In the genomic region with DNA sequence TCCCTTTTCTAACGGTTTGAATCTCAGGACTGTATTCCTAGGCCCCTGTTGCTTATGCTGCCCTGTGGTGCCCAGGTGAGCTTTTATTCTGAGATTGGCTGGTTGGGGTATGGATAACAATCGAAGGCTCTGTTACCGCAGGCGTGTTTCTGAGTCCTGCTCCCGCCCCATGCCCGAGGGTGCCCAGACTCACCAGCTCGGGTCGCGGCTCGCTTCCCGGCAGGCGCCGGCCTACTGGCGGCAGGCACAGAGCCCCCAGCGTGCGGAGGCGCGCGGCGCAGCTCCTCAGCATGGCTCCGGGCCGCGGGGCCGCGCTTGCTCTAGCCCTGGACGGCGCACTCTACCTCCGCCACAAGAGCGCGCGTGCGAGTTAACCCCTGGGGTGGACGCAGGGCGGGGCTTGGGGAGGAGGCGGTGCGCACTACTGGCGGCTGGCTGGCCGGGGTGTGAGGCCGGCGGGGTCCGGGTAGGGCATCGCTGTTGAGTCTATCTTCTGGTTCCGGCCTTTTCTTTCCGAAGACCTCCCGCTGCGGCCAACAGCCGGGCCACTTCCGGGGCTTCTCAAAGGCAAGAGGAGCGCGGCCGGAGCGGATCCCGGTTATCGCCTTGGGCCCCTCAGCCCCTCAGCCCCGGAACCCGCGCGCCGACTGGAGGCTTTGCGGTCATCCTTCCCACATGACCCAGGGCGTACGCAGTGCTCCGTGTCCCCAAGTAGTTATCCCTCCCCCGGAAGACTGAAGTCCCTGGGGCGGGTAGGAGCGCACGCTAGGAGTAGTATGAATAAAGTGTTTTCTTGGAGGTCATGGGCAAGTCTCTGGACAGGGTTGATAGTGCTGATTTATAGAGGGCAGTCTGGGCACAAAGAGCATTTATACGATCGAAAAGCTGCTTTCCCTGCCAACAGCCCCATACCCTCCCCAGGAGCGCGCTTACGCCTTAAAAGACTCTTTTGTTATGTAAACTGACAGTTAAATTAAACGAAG, we compare ENCODE assay signal across 1 cellular context.
TF ChIP-seq lines count a peak whose summit lies in the region.

A gene (minus strand): TSS at position 345 of the 983 bp plus-strand sequence. CDS start 53 bp downstream, at position 292.

TF ChIP-seq in WTC11, 78 proteins besides CTCF, POLR2A, EP300 and RAD21 (continued from another document):
- TF ChIP-seq, protein P1, sequence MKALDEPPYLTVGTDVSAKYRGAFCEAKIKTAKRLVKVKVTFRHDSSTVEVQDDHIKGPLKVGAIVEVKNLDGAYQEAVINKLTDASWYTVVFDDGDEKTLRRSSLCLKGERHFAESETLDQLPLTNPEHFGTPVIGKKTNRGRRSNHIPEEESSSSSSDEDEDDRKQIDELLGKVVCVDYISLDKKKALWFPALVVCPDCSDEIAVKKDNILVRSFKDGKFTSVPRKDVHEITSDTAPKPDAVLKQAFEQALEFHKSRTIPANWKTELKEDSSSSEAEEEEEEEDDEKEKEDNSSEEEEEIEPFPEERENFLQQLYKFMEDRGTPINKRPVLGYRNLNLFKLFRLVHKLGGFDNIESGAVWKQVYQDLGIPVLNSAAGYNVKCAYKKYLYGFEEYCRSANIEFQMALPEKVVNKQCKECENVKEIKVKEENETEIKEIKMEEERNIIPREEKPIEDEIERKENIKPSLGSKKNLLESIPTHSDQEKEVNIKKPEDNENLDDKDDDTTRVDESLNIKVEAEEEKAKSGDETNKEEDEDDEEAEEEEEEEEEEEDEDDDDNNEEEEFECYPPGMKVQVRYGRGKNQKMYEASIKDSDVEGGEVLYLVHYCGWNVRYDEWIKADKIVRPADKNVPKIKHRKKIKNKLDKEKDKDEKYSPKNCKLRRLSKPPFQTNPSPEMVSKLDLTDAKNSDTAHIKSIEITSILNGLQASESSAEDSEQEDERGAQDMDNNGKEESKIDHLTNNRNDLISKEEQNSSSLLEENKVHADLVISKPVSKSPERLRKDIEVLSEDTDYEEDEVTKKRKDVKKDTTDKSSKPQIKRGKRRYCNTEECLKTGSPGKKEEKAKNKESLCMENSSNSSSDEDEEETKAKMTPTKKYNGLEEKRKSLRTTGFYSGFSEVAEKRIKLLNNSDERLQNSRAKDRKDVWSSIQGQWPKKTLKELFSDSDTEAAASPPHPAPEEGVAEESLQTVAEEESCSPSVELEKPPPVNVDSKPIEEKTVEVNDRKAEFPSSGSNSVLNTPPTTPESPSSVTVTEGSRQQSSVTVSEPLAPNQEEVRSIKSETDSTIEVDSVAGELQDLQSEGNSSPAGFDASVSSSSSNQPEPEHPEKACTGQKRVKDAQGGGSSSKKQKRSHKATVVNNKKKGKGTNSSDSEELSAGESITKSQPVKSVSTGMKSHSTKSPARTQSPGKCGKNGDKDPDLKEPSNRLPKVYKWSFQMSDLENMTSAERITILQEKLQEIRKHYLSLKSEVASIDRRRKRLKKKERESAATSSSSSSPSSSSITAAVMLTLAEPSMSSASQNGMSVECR (CRISPR knock-in tag; IDR thresholded peaks at IDR 0.05; ENCODE audit: borderline replicate concordance), result no peak
- TF ChIP-seq, protein P2, sequence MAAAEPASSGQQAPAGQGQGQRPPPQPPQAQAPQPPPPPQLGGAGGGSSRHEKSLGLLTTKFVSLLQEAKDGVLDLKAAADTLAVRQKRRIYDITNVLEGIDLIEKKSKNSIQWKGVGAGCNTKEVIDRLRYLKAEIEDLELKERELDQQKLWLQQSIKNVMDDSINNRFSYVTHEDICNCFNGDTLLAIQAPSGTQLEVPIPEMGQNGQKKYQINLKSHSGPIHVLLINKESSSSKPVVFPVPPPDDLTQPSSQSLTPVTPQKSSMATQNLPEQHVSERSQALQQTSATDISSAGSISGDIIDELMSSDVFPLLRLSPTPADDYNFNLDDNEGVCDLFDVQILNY (CRISPR knock-in tag; IDR thresholded peaks at IDR 0.05), result peak; percentile 78; the same call in 1 of the 2 replicates
- TF ChIP-seq SP1 (CRISPR knock-in tag; conservative IDR thresholded peaks at IDR 0.05), result peak; percentile 71; the same call in 1 of the 2 replicates
- TF ChIP-seq, protein P3, sequence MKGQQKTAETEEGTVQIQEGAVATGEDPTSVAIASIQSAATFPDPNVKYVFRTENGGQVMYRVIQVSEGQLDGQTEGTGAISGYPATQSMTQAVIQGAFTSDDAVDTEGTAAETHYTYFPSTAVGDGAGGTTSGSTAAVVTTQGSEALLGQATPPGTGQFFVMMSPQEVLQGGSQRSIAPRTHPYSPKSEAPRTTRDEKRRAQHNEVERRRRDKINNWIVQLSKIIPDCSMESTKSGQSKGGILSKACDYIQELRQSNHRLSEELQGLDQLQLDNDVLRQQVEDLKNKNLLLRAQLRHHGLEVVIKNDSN (CRISPR knock-in tag; IDR thresholded peaks at IDR 0.05), result peak; percentile 72; the same call in 1 of the 2 replicates
- no peak for TF ChIP-seq RELA (CRISPR knock-in tag; IDR thresholded peaks at IDR 0.05; ENCODE audit: borderline replicate concordance)
- TF ChIP-seq, protein P4, sequence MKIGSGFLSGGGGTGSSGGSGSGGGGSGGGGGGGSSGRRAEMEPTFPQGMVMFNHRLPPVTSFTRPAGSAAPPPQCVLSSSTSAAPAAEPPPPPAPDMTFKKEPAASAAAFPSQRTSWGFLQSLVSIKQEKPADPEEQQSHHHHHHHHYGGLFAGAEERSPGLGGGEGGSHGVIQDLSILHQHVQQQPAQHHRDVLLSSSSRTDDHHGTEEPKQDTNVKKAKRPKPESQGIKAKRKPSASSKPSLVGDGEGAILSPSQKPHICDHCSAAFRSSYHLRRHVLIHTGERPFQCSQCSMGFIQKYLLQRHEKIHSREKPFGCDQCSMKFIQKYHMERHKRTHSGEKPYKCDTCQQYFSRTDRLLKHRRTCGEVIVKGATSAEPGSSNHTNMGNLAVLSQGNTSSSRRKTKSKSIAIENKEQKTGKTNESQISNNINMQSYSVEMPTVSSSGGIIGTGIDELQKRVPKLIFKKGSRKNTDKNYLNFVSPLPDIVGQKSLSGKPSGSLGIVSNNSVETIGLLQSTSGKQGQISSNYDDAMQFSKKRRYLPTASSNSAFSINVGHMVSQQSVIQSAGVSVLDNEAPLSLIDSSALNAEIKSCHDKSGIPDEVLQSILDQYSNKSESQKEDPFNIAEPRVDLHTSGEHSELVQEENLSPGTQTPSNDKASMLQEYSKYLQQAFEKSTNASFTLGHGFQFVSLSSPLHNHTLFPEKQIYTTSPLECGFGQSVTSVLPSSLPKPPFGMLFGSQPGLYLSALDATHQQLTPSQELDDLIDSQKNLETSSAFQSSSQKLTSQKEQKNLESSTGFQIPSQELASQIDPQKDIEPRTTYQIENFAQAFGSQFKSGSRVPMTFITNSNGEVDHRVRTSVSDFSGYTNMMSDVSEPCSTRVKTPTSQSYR (CRISPR knock-in tag; IDR thresholded peaks at IDR 0.05), result no peak
- TF ChIP-seq GRHL2 (CRISPR knock-in tag; IDR thresholded peaks at IDR 0.05; ENCODE audit: insufficient replicate concordance, severe bottlenecking), result no peak
- no peak for TF ChIP-seq TP53 (CRISPR knock-in tag; IDR thresholded peaks at IDR 0.05)
- TF ChIP-seq, protein P5, sequence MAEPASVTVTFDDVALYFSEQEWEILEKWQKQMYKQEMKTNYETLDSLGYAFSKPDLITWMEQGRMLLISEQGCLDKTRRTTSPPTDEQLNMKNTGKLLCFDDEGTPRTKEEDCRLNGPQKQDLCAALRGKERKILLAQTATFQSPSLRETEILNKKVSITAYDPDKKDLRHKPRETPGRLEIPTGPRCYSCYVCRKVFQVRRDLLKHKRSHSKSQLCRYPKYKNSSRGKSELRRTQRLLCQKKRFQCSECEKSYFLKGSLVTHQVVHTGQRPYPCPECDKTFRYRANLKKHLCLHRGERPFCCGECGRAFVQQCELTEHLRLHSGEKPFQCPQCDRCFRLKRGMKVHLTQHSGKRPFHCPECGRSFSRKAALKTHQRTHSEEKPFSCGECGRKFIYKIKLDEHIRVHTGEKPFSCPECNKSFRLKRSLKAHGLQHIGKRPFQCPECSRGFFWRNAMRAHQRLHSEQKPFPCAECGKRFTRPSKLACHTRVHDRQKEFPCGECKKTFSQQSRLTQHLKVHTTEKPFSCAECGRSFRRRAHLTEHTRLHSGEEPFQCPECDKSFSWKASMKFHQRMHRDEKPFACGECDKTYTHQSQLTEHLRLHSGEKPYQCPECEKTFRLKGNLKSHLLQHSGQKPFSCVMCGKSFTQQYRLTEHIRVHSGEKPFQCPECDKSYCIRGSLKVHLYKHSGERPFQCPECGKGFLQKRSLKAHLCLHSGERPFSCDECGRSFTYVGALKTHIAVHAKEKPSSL (CRISPR knock-in tag; conservative IDR thresholded peaks at IDR 0.05), result no peak
- peak; percentile 30 for TF ChIP-seq FOXK1 (CRISPR knock-in tag; IDR thresholded peaks at IDR 0.05)
- TF ChIP-seq ELF4 (CRISPR knock-in tag; IDR thresholded peaks at IDR 0.05; ENCODE audit: low read depth), result 0 out of 2 replicates have a peak, but pooled peaks have one; percentile 46
- TF ChIP-seq NFATC4 (CRISPR knock-in tag; IDR thresholded peaks at IDR 0.05), result no peak
- TF ChIP-seq MYBL2 (CRISPR knock-in tag; IDR thresholded peaks at IDR 0.05), result no peak
- TF ChIP-seq, protein P6, sequence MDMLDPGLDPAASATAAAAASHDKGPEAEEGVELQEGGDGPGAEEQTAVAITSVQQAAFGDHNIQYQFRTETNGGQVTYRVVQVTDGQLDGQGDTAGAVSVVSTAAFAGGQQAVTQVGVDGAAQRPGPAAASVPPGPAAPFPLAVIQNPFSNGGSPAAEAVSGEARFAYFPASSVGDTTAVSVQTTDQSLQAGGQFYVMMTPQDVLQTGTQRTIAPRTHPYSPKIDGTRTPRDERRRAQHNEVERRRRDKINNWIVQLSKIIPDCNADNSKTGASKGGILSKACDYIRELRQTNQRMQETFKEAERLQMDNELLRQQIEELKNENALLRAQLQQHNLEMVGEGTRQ (CRISPR knock-in tag; IDR thresholded peaks at IDR 0.05), result peak; percentile 54
- no peak for TF ChIP-seq NFYB (CRISPR knock-in tag; conservative IDR thresholded peaks at IDR 0.05; ENCODE audit: low read depth)
- TF ChIP-seq, protein P7, sequence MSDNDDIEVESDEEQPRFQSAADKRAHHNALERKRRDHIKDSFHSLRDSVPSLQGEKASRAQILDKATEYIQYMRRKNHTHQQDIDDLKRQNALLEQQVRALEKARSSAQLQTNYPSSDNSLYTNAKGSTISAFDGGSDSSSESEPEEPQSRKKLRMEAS (CRISPR knock-in tag; IDR thresholded peaks at IDR 0.05), result peak; percentile 79
- TF ChIP-seq ZNF396 (CRISPR knock-in tag; IDR thresholded peaks at IDR 0.05; ENCODE audit: borderline replicate concordance), result no peak
- TF ChIP-seq, protein P8, sequence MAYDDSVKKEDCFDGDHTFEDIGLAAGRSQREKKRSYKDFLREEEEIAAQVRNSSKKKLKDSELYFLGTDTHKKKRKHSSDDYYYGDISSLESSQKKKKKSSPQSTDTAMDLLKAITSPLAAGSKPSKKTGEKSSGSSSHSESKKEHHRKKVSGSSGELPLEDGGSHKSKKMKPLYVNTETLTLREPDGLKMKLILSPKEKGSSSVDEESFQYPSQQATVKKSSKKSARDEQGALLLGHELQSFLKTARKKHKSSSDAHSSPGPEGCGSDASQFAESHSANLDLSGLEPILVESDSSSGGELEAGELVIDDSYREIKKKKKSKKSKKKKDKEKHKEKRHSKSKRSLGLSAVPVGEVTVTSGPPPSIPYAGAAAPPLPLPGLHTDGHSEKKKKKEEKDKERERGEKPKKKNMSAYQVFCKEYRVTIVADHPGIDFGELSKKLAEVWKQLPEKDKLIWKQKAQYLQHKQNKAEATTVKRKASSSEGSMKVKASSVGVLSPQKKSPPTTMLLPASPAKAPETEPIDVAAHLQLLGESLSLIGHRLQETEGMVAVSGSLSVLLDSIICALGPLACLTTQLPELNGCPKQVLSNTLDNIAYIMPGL (CRISPR knock-in tag; IDR thresholded peaks at IDR 0.05), result peak; percentile 91; the same call in 1 of the 2 replicates
- no peak for TF ChIP-seq SOX15 (CRISPR knock-in tag; IDR thresholded peaks at IDR 0.05)
- peak; percentile 51; the same call in 1 of the 2 replicates for TF ChIP-seq ZNF423 (CRISPR knock-in tag; IDR thresholded peaks at IDR 0.05)
- no peak for TF ChIP-seq NR3C1 (CRISPR knock-in tag; conservative IDR thresholded peaks at IDR 0.05; ENCODE audit: low read depth)
- TF ChIP-seq, protein P9, sequence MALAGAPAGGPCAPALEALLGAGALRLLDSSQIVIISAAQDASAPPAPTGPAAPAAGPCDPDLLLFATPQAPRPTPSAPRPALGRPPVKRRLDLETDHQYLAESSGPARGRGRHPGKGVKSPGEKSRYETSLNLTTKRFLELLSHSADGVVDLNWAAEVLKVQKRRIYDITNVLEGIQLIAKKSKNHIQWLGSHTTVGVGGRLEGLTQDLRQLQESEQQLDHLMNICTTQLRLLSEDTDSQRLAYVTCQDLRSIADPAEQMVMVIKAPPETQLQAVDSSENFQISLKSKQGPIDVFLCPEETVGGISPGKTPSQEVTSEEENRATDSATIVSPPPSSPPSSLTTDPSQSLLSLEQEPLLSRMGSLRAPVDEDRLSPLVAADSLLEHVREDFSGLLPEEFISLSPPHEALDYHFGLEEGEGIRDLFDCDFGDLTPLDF (CRISPR knock-in tag; IDR thresholded peaks at IDR 0.05), result 0 out of 2 replicates have a peak, but pooled peaks have one; percentile 32
- TF ChIP-seq GTF2I (CRISPR knock-in tag; conservative IDR thresholded peaks at IDR 0.05), result no peak
